1 cellular context compared by ENCODE assay signal in genomic region chr5:161134123-161134522, GRCh38.
TF ChIP-seq lines count a peak whose summit lies in the region.

No MANE protein-coding gene starts in this region.

TF ChIP-seq in H1, 55 proteins besides CTCF, POLR2A, EP300 and RAD21 (continued from another document):
- TF ChIP-seq RNF2 (IDR thresholded peaks at IDR 0.05; ENCODE audit: borderline replicate concordance, low read depth, low read length, missing control alignments, poor library complexity, severe bottlenecking) (no peak), SRF (IDR thresholded peaks at IDR 0.05; ENCODE audit: low read depth, low read length) (no peak), BRCA1 (IDR thresholded peaks at IDR 0.05; ENCODE audit: low read depth, low read length) (no peak)
